Comparison of ENCODE assay signal across 17 cellular contexts in the genomic region with DNA sequence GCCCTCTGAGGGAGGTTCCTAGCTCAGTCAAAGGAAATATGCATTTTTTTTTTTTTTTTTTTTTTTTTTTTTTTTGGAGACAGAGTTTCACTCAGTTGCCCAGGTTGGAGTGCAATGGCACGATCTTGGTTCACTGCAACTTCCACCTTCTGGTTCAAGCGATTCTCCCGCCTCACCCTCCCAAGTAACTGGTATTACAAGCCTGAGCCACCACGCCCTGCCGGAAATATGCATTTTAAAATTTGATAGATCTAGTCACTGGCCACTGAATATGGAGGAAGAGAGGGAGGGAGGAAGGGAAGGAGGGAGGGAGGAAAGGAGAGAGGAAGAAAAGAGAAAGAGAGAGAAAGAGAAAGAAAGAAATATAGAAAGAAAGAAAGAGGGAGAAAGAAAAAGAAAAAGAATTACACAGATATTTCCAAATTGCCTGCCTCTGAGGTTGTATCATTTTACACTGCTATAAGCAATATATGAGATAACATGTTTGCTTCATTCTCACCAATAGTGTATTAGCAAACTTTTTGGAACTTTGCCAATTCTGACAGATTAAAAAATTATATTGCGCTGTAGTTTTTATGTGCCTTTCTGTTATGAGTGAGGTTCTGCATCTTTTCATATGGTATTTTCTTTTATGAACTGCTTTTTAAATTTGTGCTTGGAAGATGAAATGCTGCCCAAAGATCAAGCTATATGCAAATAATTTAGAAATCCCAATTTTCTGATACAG.
DNase-seq lines count a peak whose midpoint lies in the region; ATAC-seq, FAIRE-seq and TF ChIP-seq lines count a peak whose summit lies in the region.
"Had no signal": no experiment of that assay in that cellular context is flagged by ENCODE, and none has a peak within 500 bp of the region (broad histone marks: within the 10 kb centered on the region; RNA-seq: fewer than 3 reads in every experiment).

No MANE protein-coding gene starts in this region.

- CTCF ChIA-PET in HEK293 (lab: Yijun Ruan, JAX) = no interaction called here

- POLR2A ChIA-PET in HEK293 (lab: Yijun Ruan, JAX) = no interaction called here

- H3K4me3 ChIP-seq in HEK293 (ENCODE audit: low read depth, low read length) = no peak overlapping the region
- H3K4me3 ChIP-seq in keratinocyte (ENCODE audit: control insufficient read depth in 2 of 3, extremely low read depth in 1 of 3, insufficient read depth in 2 of 3, low read depth in 1 of 3, low read length in 3 of 3) = no peak overlapping the region
- H3K4me3 ChIP-seq: GM23338 had no signal

- H3K27ac ChIP-seq in HEK293 (ENCODE audit: extremely low read depth, low read depth, low read length) (no peak overlapping the region), keratinocyte (ENCODE audit: control insufficient read depth, insufficient read depth, low read length) (no peak overlapping the region)

- no peaks in the 10 kb centered on the region for H3K9me3 ChIP-seq in HEK293 (ENCODE audit: control insufficient read depth, insufficient read depth, low read depth, low read length)
- no peaks in the 10 kb centered on the region for H3K9me3 ChIP-seq in keratinocyte (ENCODE audit: control insufficient read depth, low read depth, low read length)

- no peaks in the 10 kb centered on the region for H4K20me1 ChIP-seq in keratinocyte (ENCODE audit: control insufficient read depth, extremely low read depth, insufficient read depth, low read length)

- no peaks in the 10 kb centered on the region for H3K36me3 ChIP-seq in HEK293 (ENCODE audit: control insufficient read depth in 2 of 2, insufficient read depth in 1 of 2, low read length in 2 of 2)
- no peaks in the 10 kb centered on the region for H3K36me3 ChIP-seq in keratinocyte (ENCODE audit: control insufficient read depth in 2 of 2, extremely low read depth in 1 of 2, insufficient read depth in 2 of 2, low read length in 2 of 2)

- TF ChIP-seq CTCF in HEK293 (tag by site-specific recombination; IDR thresholded peaks at IDR 0.05) (no peak), keratinocyte (optimal IDR thresholded peaks at IDR 0.05 in 1 of 3, IDR thresholded peaks at IDR 0.05 in 1 of 3, conservative IDR thresholded peaks at IDR 0.05 in 1 of 3; ENCODE audit: extremely low read depth in 1 of 3, insufficient read depth in 2 of 3, low read length in 3 of 3) (no peak)

- no peak overlapping the region for H3K9ac ChIP-seq in keratinocyte (ENCODE audit: control insufficient read depth, extremely low read depth, insufficient read depth, low read length)

- dilution Hi-C loops in keratinocyte (cut with MboI; ENCODE audit: extremely low pct_ligation_motif_present, low sequenced_read_pairs) = loop anchor here (25.0 kb wide), 1 partner anchor 102 kb away; no protein-coding TSS in a partner anchor

- H3K9me1 ChIP-seq in keratinocyte (ENCODE audit: control insufficient read depth, extremely low read depth, insufficient read depth, low read length) = no peaks in the 10 kb centered on the region

- ATAC-seq in HG03097 (IDR thresholded peaks at IDR 0.05; ENCODE audit: low FRiP score, unreplicated experiment) = no peak
- ATAC-seq: CD8-positive, alpha-beta T cell; GM23338 had no signal

- H3K27me3 ChIP-seq in keratinocyte (ENCODE audit: control insufficient read depth, extremely low read depth, insufficient read depth, low read length) = no peaks in the 10 kb centered on the region

- H2AFZ ChIP-seq in keratinocyte (ENCODE audit: control insufficient read depth, low read length) = peak overlapping the region; percentile 24
- H2AFZ ChIP-seq: GM23338 had no signal

- DNase-seq in NCI-H69 (lab: John Stamatoyannopoulos, UW) (peak; percentile 3), keratinocyte (ENCODE audit: low read depth, low spot score) (no peak), ureter (ENCODE audit: low spot score) (peak; percentile 52), OCI-M2 (lab: John Stamatoyannopoulos, UW; ENCODE audit: unreplicated experiment) (no peak)
- DNase-seq: CD8-positive, alpha-beta T cell; COR-L47; DMS153; DMS79 treated with DMSO at 0.1 percent for 48 hours; EL; H7 had no signal

- peak overlapping the region; percentile 6 for H3K4me2 ChIP-seq in keratinocyte (ENCODE audit: control insufficient read depth, extremely low read depth, insufficient read depth, low read depth, low read length)
- H3K4me2 ChIP-seq: GM23338 had no signal

- no peaks in the 10 kb centered on the region for H3K79me2 ChIP-seq in keratinocyte (ENCODE audit: control insufficient read depth, insufficient read depth, low read length)

- no peak for FAIRE-seq in keratinocyte (lab: Jason Lieb, UNC)
- FAIRE-seq: D721Med, G401.6, GM12891, HTR-8/SVneo had no signal

- no peaks in the 10 kb centered on the region for H3K4me1 ChIP-seq in HEK293 (ENCODE audit: control insufficient read depth, insufficient read depth, low read length)
- no peaks in the 10 kb centered on the region for H3K4me1 ChIP-seq in keratinocyte (ENCODE audit: control insufficient read depth, extremely low read depth, insufficient read depth, low read length)

TF ChIP-seq in HEK293, 187 proteins besides CTCF, POLR2A, EP300 and RAD21:
- TF ChIP-seq ZBTB11 (tag by site-specific recombination; conservative IDR thresholded peaks at IDR 0.05; ENCODE audit: low read depth) (no peak), WT1 (tag by site-specific recombination; IDR thresholded peaks at IDR 0.05) (no peak), ZNF366 (tag by site-specific recombination; conservative IDR thresholded peaks at IDR 0.05) (peak; percentile 75), ZNF174 (tag by site-specific recombination; IDR thresholded peaks at IDR 0.05) (no peak), ZNF830 (tag by site-specific recombination; IDR thresholded peaks at IDR 0.05; ENCODE audit: low read depth) (no peak)

Comparison
In these comparisons a context has a peak if more than half of its experiments do, and no peak if none do; other contexts are left out.
1. DNase-seq: peak in NCI-H69 (single experiment) and ureter (single experiment); none in keratinocyte (single experiment) and OCI-M2 (single experiment).